7 cellular contexts compared by ENCODE assay signal in the genomic region with DNA sequence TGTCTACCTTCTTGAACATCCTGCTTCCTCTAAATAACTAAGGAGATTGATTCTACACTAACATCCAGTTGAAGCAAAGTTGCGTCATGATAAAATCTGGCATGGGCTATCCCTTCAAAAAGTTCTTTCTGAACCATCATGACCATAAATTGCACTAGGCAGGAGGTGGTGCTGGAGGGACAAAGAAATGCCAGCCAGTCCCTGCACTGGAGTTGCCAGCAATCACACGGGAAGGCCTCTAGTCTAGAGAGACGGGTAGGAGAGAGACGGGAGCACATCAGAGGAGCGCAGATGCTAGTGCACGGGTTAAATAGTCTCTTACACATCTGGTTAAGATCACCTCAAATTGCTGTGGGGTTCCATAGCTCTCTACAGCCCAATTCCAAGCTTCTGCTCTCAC.
DNase-seq lines count a peak whose midpoint lies in the region; ATAC-seq and TF ChIP-seq lines count a peak whose summit lies in the region.
"Not testable (repeated sequence)": the region's sequence is repeated elsewhere in the genome, so short reads cannot be mapped to it uniquely, and the experiment has no call there.

No MANE protein-coding gene starts in this region.

- H3K36me3 ChIP-seq in heart right ventricle, right lobe of liver: not testable (repeated sequence)

- not testable (repeated sequence) for H3K9me3 Mint-ChIP-seq in activated naive CD8-positive, alpha-beta T cell (ENCODE audit: low read depth)

- H3K4me1 Mint-ChIP-seq in activated naive CD8-positive, alpha-beta T cell (ENCODE audit: low read depth), result peaks cover 15% of the 10 kb centered on the region

- H3K27me3 Mint-ChIP-seq in activated naive CD8-positive, alpha-beta T cell, result not testable (repeated sequence)

- peak; percentile 0 for DNase-seq in GM13977 (ENCODE audit: low spot score)
- peak; percentile 27 for DNase-seq in fibroblast of the conjunctiva (ENCODE audit: low read depth)
- not testable (repeated sequence) for DNase-seq in Right ventricle myocardium inferior (ENCODE audit: missing footprints); heart right ventricle; left colon
- peak; percentile 25 to 65 (median 59) for DNase-seq in right lobe of liver

- TF ChIP-seq POLR2A in right lobe of liver (IDR thresholded peaks at IDR 0.05), result not testable (repeated sequence)

- H3K4me3 Mint-ChIP-seq in activated naive CD8-positive, alpha-beta T cell, result not testable (repeated sequence)

- in situ Hi-C loops in GM13977 (cut with MboI; ENCODE audit: low pct_unique_long_range_greater_than_20kb, low sequenced_read_pairs, unreplicated experiment), result not testable (repeated sequence)

- H3K9me3 ChIP-seq in heart right ventricle, right lobe of liver: not testable (repeated sequence)

- H3K27me3 ChIP-seq in heart right ventricle, right lobe of liver: not testable (repeated sequence)

- not testable (repeated sequence) for H3K27ac ChIP-seq in heart right ventricle, right lobe of liver

- TF ChIP-seq CTCF in GM13977 (IDR thresholded peaks at IDR 0.05; ENCODE audit: extremely low read depth, insufficient read depth, missing control alignments); right lobe of liver (IDR thresholded peaks at IDR 0.05): not testable (repeated sequence)
- peak in 1 of 9 donors; percentile 10 for TF ChIP-seq CTCF in heart right ventricle (IDR thresholded peaks at IDR 0.05)

- ATAC-seq in Right ventricle myocardium inferior, result peak; percentile 73
- peak in 6 of 8 donors; percentile 57 to 79 (median 60) for ATAC-seq in heart right ventricle
- peak; percentile 51 for ATAC-seq in left colon
- peak; percentile 59 to 66 (median 64) for ATAC-seq in right lobe of liver

- H3K4me1 ChIP-seq in heart right ventricle, right lobe of liver: not testable (repeated sequence)

- peak overlapping the region; percentile 70 for H3K27ac Mint-ChIP-seq in activated naive CD8-positive, alpha-beta T cell

- H3K36me3 Mint-ChIP-seq in activated naive CD8-positive, alpha-beta T cell, result not testable (repeated sequence)

- intact Hi-C loops in Right ventricle myocardium inferior (cut with DNase I); heart right ventricle (cut with DNase I); left colon (cut with DNase I, micrococcal nuclease); right lobe of liver (cut with DNase I): not testable (repeated sequence)

- H3K4me3 ChIP-seq in heart right ventricle, right lobe of liver: not testable (repeated sequence)

- WGBS in heart right ventricle, 2 donors, result 64 to 76% methylated on average over 5 of the region's 6 CpGs
- WGBS in right lobe of liver (ENCODE audit: insufficient coverage, low coverage, low lambda C conversion rate, missing lambda C conversion rate), result 17% methylated on average over 1 of the region's 6 CpGs
